Comparison of ENCODE assay signal across 30 cellular contexts in the genomic region with DNA sequence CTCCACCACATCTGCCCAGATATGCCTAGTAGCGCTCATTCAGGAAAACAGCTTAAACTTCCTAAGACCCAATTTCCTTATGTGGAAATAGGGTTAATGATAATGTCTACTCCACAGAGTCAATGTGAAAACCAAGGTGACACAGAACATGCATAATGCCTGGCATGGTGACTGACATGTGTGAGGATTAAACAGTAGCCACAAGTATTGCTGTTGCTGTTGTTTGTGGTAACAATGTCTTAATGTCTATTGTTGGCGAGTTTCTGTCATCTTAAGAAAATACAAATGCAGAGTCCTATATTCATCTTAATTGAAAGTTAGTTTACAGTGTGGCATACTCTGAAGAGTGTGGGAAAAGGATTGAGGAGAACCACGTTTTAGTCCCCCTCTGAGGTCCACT.
"Had no signal": no experiment of that assay in that cellular context is flagged by ENCODE, and none has a peak within 500 bp of the region (broad histone marks: within the 10 kb centered on the region; RNA-seq: fewer than 3 reads in every experiment).

No MANE protein-coding gene starts in this region.

- H3K36me3 ChIP-seq: adrenal gland, brain microvascular endothelial cell, breast epithelium had no signal

- DNase-seq: activated B cell treated with CpG ODN at 0.5 μM for 24 hours; activated CD4-positive, alpha-beta memory T cell treated with anti-CD3 and anti-CD28 coated beads for 36 hours; activated CD4-positive, alpha-beta T cell treated with anti-CD3 and anti-CD28 coated beads for 4 hours; activated CD4-positive, alpha-beta T cell treated with anti-CD3 and anti-CD28 coated beads, Interleukin-2, amount 10 ng/mL, durations not matched to agents 24 days and 14 days; activated CD4-positive, alpha-beta T cell treated with anti-CD3 and anti-CD28 coated beads, Interleukin-2, amount 50 U/mL, for 1 hour; activated CD4-positive, alpha-beta T cell treated with anti-CD3 and anti-CD28 coated beads, Interleukin-2, amount 50 U/mL, for 4 hours; activated CD4-positive, CD25-positive, alpha-beta regulatory T cell treated with anti-CD3 and anti-CD28 coated beads, Interleukin-2, amount 50 U/mL, for 72 hours; activated CD8-positive, alpha-beta memory T cell treated with anti-CD3 and anti-CD28 coated beads, Interleukin-2, amount 50 U/mL, for 4 hours; activated CD8-positive, alpha-beta T cell treated with anti-CD3 and anti-CD28 coated beads for 36 hours; activated effector memory CD4-positive, alpha-beta T cell treated with anti-CD3 and anti-CD28 coated beads, Interleukin-2, amount 50 U/mL, for 16 hours; activated gamma-delta T cell treated with Interleukin-2 at 50 U/mL for 16 hours; activated naive CD4-positive, alpha-beta T cell; activated naive CD4-positive, alpha-beta T cell treated with anti-CD3 and anti-CD28 coated beads for 36 hours; activated naive CD4-positive, alpha-beta T cell treated with anti-CD3 and anti-CD28 coated beads, Interleukin-2, amount 50 U/mL, for 16 hours; activated naive CD8-positive, alpha-beta T cell treated with anti-CD3 and anti-CD28 coated beads for 36 hours; activated T-cell treated with anti-CD3 and anti-CD28 coated beads for 4 hours; activated T-cell treated with anti-CD3 and anti-CD28 coated beads, Interleukin-2, amount 50 U/mL, for 1 hour; activated T-cell treated with anti-CD3 and anti-CD28 coated beads, Interleukin-2, amount 50 U/mL, for 4 hours; activated T-cell treated with anti-CD3 and anti-CD28 coated beads, Interleukin-2, amount 50 U/mL, for 72 hours; adrenal gland; amniotic stem cell; aorta; body of pancreas; brain microvascular endothelial cell; central memory CD4-positive, alpha-beta T cell; T-helper 1 cell; T-helper 2 cell; T-helper 9 cell had no signal

- H3K9me3 ChIP-seq: adrenal gland, body of pancreas, breast epithelium had no signal

- H3K4me1 ChIP-seq: adrenal gland, body of pancreas, breast epithelium had no signal

- H3K4me3 ChIP-seq: adrenal gland, body of pancreas, breast epithelium had no signal

- H3K27ac ChIP-seq: adrenal gland, body of pancreas, brain microvascular endothelial cell, breast epithelium, VCaP had no signal

- H3K27me3 ChIP-seq: adrenal gland, body of pancreas, brain microvascular endothelial cell, breast epithelium had no signal
